Comparison of ENCODE assay signal across 17 cellular contexts in the genomic region with DNA sequence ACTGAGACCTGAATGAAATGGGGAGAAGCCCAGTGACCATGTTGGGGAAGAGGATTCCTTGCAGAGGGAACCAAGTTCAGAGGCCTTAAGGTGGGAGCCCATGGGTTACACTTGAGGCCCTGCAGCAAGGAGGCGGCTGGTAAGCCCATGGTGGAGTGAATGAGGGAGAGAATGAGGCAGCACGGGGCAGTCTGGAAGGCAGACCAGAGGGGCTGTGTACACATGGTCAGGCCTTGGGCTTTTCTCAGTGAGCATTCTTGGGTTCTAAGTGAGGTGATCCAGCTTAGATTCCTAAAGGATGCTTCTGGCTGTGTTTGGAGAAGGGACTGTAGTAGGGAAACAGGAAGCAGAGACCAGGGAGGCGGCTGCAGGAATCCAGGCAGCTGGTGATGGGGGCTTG. TPM values are rescaled to one million over a fixed set of nuclear protein-coding genes. Genes with fewer than 3 reads are reported as not detected.
DNase-seq lines count a peak whose midpoint lies in the region; ATAC-seq, FAIRE-seq and TF ChIP-seq lines count a peak whose summit lies in the region.
"Had no signal": no experiment of that assay in that cellular context is flagged by ENCODE, and none has a peak within 500 bp of the region (broad histone marks: within the 10 kb centered on the region; RNA-seq: fewer than 3 reads in every experiment).

No MANE protein-coding gene starts in this region.

- H3F3A ChIP-seq in GM23248 (ENCODE audit: insufficient read depth), result peaks cover 38% of the 10 kb centered on the region

- H3K4me1 ChIP-seq in astrocyte (ENCODE audit: insufficient read depth, low read length), result peaks cover 21% of the 10 kb centered on the region
- H3K4me1 ChIP-seq in GM23248 (ENCODE audit: insufficient read depth), result peaks cover 24% of the 10 kb centered on the region

- TF ChIP-seq CTCF in activated CD8-positive, alpha-beta T cell treated with anti-CD3 and anti-CD28 coated beads for 36 hours (IDR thresholded peaks at IDR 0.05), result no peak
- TF ChIP-seq CTCF in astrocyte (IDR thresholded peaks at IDR 0.05; ENCODE audit: insufficient read depth, low read depth, low read length), result no peak

- DNase-seq in activated CD8-positive, alpha-beta T cell treated with anti-CD3 and anti-CD28 coated beads for 36 hours, result no peak
- DNase-seq in activated CD8-positive, alpha-beta T cell treated with anti-CD3 and anti-CD28 coated beads, Interleukin-2, amount 10 ng/mL, durations not matched to agents 7 days and 5 days, result no peak
- DNase-seq in astrocyte (ENCODE audit: low read depth), result no peak
- no peak for DNase-seq in memory B cell (ENCODE audit: low spot score in 2 of 2)
- DNase-seq in stimulated activated effector memory CD8-positive, alpha-beta T cell treated with anti-CD3 and anti-CD28 coated beads, Interleukin-12 subunit alpha, Interleukin-12 subunit beta, amount 100 ng/mL, for 72 hours (ENCODE audit: low spot score in 2 of 2), result no peak
- DNase-seq in NCI-H146 (lab: John Stamatoyannopoulos, UW), result no peak
- DNase-seq in GM23248, result no peak
- DNase-seq: CD8-positive, alpha-beta T cell; COR-L47; DMS53; GF-D8 had no signal

- CTCF ChIA-PET in activated CD8-positive, alpha-beta T cell treated with anti-CD3 and anti-CD28 coated beads for 36 hours (lab: Charles Lee), result interaction anchor here (1.6 kb wide), 1 partner anchor 24 kb away, joined by 5 read pairs; no protein-coding TSS in a partner anchor
- CTCF ChIA-PET in activated CD8-positive, alpha-beta T cell treated with anti-CD3 and anti-CD28 coated beads, Interleukin-2, amount 10 ng/mL, durations not matched to agents 7 days and 5 days (lab: Charles Lee), result no interaction called here

- H3K36me3 Mint-ChIP-seq in activated CD8-positive, alpha-beta T cell treated with anti-CD3 and anti-CD28 coated beads for 36 hours (ENCODE audit: low read depth), result peaks cover 49% of the 10 kb centered on the region
- H3K36me3 Mint-ChIP-seq in activated CD8-positive, alpha-beta T cell treated with anti-CD3 and anti-CD28 coated beads, Interleukin-2, amount 10 ng/mL, durations not matched to agents 7 days and 5 days (ENCODE audit: low read depth), result peaks cover 52% of the 10 kb centered on the region
- peaks cover 40% of the 10 kb centered on the region for H3K36me3 Mint-ChIP-seq in astrocyte (ENCODE audit: low read depth, unreplicated experiment)
- peaks cover 34% of the 10 kb centered on the region for H3K36me3 Mint-ChIP-seq in memory B cell
- H3K36me3 Mint-ChIP-seq in stimulated activated effector memory CD8-positive, alpha-beta T cell treated with anti-CD3 and anti-CD28 coated beads, Interleukin-12 subunit alpha, Interleukin-12 subunit beta, amount 100 ng/mL, for 72 hours, result peaks cover 86% of the 10 kb centered on the region

- H3K27ac ChIP-seq in astrocyte (ENCODE audit: low read depth, low read length) (no peak overlapping the region), GM23248 (no peak overlapping the region)
- H3K27ac ChIP-seq: 22Rv1 had no signal

- H3K4me1 Mint-ChIP-seq in activated CD8-positive, alpha-beta T cell treated with anti-CD3 and anti-CD28 coated beads for 36 hours (ENCODE audit: low read depth), result peaks cover 12% of the 10 kb centered on the region
- H3K4me1 Mint-ChIP-seq in activated CD8-positive, alpha-beta T cell treated with anti-CD3 and anti-CD28 coated beads, Interleukin-2, amount 10 ng/mL, durations not matched to agents 7 days and 5 days (ENCODE audit: low read depth), result no peaks in the 10 kb centered on the region
- peaks cover 4% of the 10 kb centered on the region for H3K4me1 Mint-ChIP-seq in astrocyte (ENCODE audit: low read depth, unreplicated experiment)
- peaks cover 9% of the 10 kb centered on the region for H3K4me1 Mint-ChIP-seq in memory B cell
- H3K4me1 Mint-ChIP-seq in stimulated activated effector memory CD8-positive, alpha-beta T cell treated with anti-CD3 and anti-CD28 coated beads, Interleukin-12 subunit alpha, Interleukin-12 subunit beta, amount 100 ng/mL, for 72 hours, result peaks cover 45% of the 10 kb centered on the region

- FAIRE-seq in astrocyte (lab: Jason Lieb, UNC), result no peak
- FAIRE-seq: GM19239, H54 had no signal

- no peaks in the 10 kb centered on the region for H3K27me3 ChIP-seq in astrocyte (ENCODE audit: insufficient read depth, low read length)
- H3K27me3 ChIP-seq in GM23248 (replicated peaks; ENCODE audit: insufficient read depth), result no peaks in the 10 kb centered on the region

- H3K36me3 ChIP-seq in astrocyte (ENCODE audit: insufficient read depth, low read length) (peaks cover 34% of the 10 kb centered on the region), GM23248 (ENCODE audit: low read depth) (peaks cover 24% of the 10 kb centered on the region)

- H3K9me3 Mint-ChIP-seq in activated CD8-positive, alpha-beta T cell treated with anti-CD3 and anti-CD28 coated beads for 36 hours, result no peaks in the 10 kb centered on the region
- no peaks in the 10 kb centered on the region for H3K9me3 Mint-ChIP-seq in activated CD8-positive, alpha-beta T cell treated with anti-CD3 and anti-CD28 coated beads, Interleukin-2, amount 10 ng/mL, durations not matched to agents 7 days and 5 days (ENCODE audit: insufficient read depth)
- H3K9me3 Mint-ChIP-seq in astrocyte (ENCODE audit: unreplicated experiment), result no peaks in the 10 kb centered on the region
- H3K9me3 Mint-ChIP-seq in memory B cell, result no peaks in the 10 kb centered on the region
- H3K9me3 Mint-ChIP-seq in stimulated activated effector memory CD8-positive, alpha-beta T cell treated with anti-CD3 and anti-CD28 coated beads, Interleukin-12 subunit alpha, Interleukin-12 subunit beta, amount 100 ng/mL, for 72 hours, result no peaks in the 10 kb centered on the region
- H3K9me3 Mint-ChIP-seq: CD14-positive monocyte; CD8-positive, alpha-beta T cell had no signal

- H3K9me3 ChIP-seq in astrocyte (ENCODE audit: insufficient read depth, low read depth, low read length), result no peaks in the 10 kb centered on the region
- H3K9me3 ChIP-seq in GM23248 (ENCODE audit: low read depth), result no peaks in the 10 kb centered on the region

- H3K79me2 ChIP-seq in astrocyte (ENCODE audit: insufficient read depth, low read length), result peaks cover 24% of the 10 kb centered on the region
- peaks cover 38% of the 10 kb centered on the region for H3K79me2 ChIP-seq in GM23248 (ENCODE audit: insufficient read depth)

- in situ Hi-C loops in GM23248 (cut with MboI), result no loop called here

- intact Hi-C loops in activated CD8-positive, alpha-beta T cell treated with anti-CD3 and anti-CD28 coated beads for 36 hours (cut with micrococcal nuclease), result no loop called here

- H3K9ac ChIP-seq in astrocyte (ENCODE audit: low read length), result no peak overlapping the region
- H3K9ac ChIP-seq in GM23248, result no peak overlapping the region

- H2AFZ ChIP-seq in astrocyte (ENCODE audit: low read depth, low read length) (no peak overlapping the region), GM23248 (no peak overlapping the region)

- WGBS in GM23248 (ENCODE audit: low coverage in 1 of 2, low lambda C conversion rate in 2 of 2, missing lambda C conversion rate in 2 of 2), 2 experiments, result 98 to 100% methylated on average over 3 of the region's 3 CpGs

- no peaks in the 10 kb centered on the region for H3K9me2 ChIP-seq in GM23248 (ENCODE audit: insufficient read depth)

- no peak overlapping the region for H3K4me3 ChIP-seq in astrocyte (ENCODE audit: insufficient read depth, low read depth, low read length)
- no peak overlapping the region for H3K4me3 ChIP-seq in GM23248

- H3K4me2 ChIP-seq in astrocyte (ENCODE audit: low read length) (no peak overlapping the region), GM23248 (ENCODE audit: unreplicated experiment) (no peak overlapping the region)

- peak overlapping the region; percentile 18 for H3K27ac Mint-ChIP-seq in activated CD8-positive, alpha-beta T cell treated with anti-CD3 and anti-CD28 coated beads for 36 hours
- H3K27ac Mint-ChIP-seq in activated CD8-positive, alpha-beta T cell treated with anti-CD3 and anti-CD28 coated beads, Interleukin-2, amount 10 ng/mL, durations not matched to agents 7 days and 5 days, result no peak overlapping the region
- H3K27ac Mint-ChIP-seq in astrocyte (ENCODE audit: unreplicated experiment) (peak overlapping the region; percentile 66), memory B cell (peak overlapping the region; percentile 56)
- peak overlapping the region; percentile 72 for H3K27ac Mint-ChIP-seq in stimulated activated effector memory CD8-positive, alpha-beta T cell treated with anti-CD3 and anti-CD28 coated beads, Interleukin-12 subunit alpha, Interleukin-12 subunit beta, amount 100 ng/mL, for 72 hours
- H3K27ac Mint-ChIP-seq: CD8-positive, alpha-beta T cell had no signal

- no peaks in the 10 kb centered on the region for H4K20me1 ChIP-seq in astrocyte (ENCODE audit: insufficient read depth, low read length)
- no peaks in the 10 kb centered on the region for H4K20me1 ChIP-seq in GM23248 (ENCODE audit: insufficient read depth)

- H3K27me3 Mint-ChIP-seq in activated CD8-positive, alpha-beta T cell treated with anti-CD3 and anti-CD28 coated beads for 36 hours, result no peaks in the 10 kb centered on the region
- no peaks in the 10 kb centered on the region for H3K27me3 Mint-ChIP-seq in activated CD8-positive, alpha-beta T cell treated with anti-CD3 and anti-CD28 coated beads, Interleukin-2, amount 10 ng/mL, durations not matched to agents 7 days and 5 days (ENCODE audit: low read depth)
- H3K27me3 Mint-ChIP-seq in astrocyte (ENCODE audit: low read depth, unreplicated experiment) (no peaks in the 10 kb centered on the region), memory B cell (no peaks in the 10 kb centered on the region)

- no peak overlapping the region for H3K4me3 Mint-ChIP-seq in activated CD8-positive, alpha-beta T cell treated with anti-CD3 and anti-CD28 coated beads for 36 hours
- no peak overlapping the region for H3K4me3 Mint-ChIP-seq in activated CD8-positive, alpha-beta T cell treated with anti-CD3 and anti-CD28 coated beads, Interleukin-2, amount 10 ng/mL, durations not matched to agents 7 days and 5 days
- H3K4me3 Mint-ChIP-seq in astrocyte (ENCODE audit: unreplicated experiment) (no peak overlapping the region), memory B cell (no peak overlapping the region)
- no peak overlapping the region for H3K4me3 Mint-ChIP-seq in stimulated activated effector memory CD8-positive, alpha-beta T cell treated with anti-CD3 and anti-CD28 coated beads, Interleukin-12 subunit alpha, Interleukin-12 subunit beta, amount 100 ng/mL, for 72 hours
- H3K4me3 Mint-ChIP-seq: CD14-positive monocyte; CD8-positive, alpha-beta T cell had no signal

- no peak for ATAC-seq in activated CD8-positive, alpha-beta T cell treated with anti-CD3 and anti-CD28 coated beads for 36 hours
- no peak for ATAC-seq in activated CD8-positive, alpha-beta T cell treated with anti-CD3 and anti-CD28 coated beads, Interleukin-2, amount 10 ng/mL, durations not matched to agents 7 days and 5 days
- ATAC-seq in memory B cell (ENCODE audit: low read depth) (no peak), HG03571 (IDR thresholded peaks at IDR 0.05; ENCODE audit: unreplicated experiment) (no peak)
- no peak for ATAC-seq in stimulated activated effector memory CD8-positive, alpha-beta T cell treated with anti-CD3 and anti-CD28 coated beads, Interleukin-12 subunit alpha, Interleukin-12 subunit beta, amount 100 ng/mL, for 72 hours
- ATAC-seq: CD8-positive, alpha-beta T cell; HCT116 had no signal

- POLR2A ChIA-PET in activated CD8-positive, alpha-beta T cell treated with anti-CD3 and anti-CD28 coated beads for 36 hours (lab: Charles Lee), result interaction anchor here (0.6 kb wide), 1 partner anchor 129 kb away, joined by 3 read pairs; no protein-coding TSS in a partner anchor
- POLR2A ChIA-PET in activated CD8-positive, alpha-beta T cell treated with anti-CD3 and anti-CD28 coated beads, Interleukin-2, amount 10 ng/mL, durations not matched to agents 7 days and 5 days (lab: Charles Lee), result no interaction called here

RNA-seq across cellular contexts. Expression of a gene that starts 19.0 kb away (rescaled TPM):
- 10 to 100 TPM; 68.4 to 70.5 TPM for total RNA-seq in activated CD8-positive, alpha-beta T cell treated with anti-CD3 and anti-CD28 coated beads for 36 hours
- total RNA-seq in activated CD8-positive, alpha-beta T cell treated with anti-CD3 and anti-CD28 coated beads, Interleukin-2, amount 10 ng/mL, durations not matched to agents 7 days and 5 days, result 10 to 100 TPM; 50.1 to 54.8 TPM
- total RNA-seq in astrocyte, result 59.4 and 62.7 TPM in 2 replicates
- 69.6 and 96.0 TPM in 2 replicates for total RNA-seq in GM23248 (2014; rRNA removed; shearing (Covaris generic))
- 70.4 and 72.7 TPM in 2 replicates for polyA plus RNA-seq in GM23248 (2016; fragmentation: Nextera tagmentation; extraction: Ambion mirVana)

RNA-seq across cellular contexts. Expression of a gene that starts 27.6 kb away (rescaled TPM):
- 1 to 10 TPM in 1 of 2 experiments, under 1 TPM in 1; 0.90 to 1.4 TPM for total RNA-seq in activated CD8-positive, alpha-beta T cell treated with anti-CD3 and anti-CD28 coated beads for 36 hours
- total RNA-seq in activated CD8-positive, alpha-beta T cell treated with anti-CD3 and anti-CD28 coated beads, Interleukin-2, amount 10 ng/mL, durations not matched to agents 7 days and 5 days, result under 1 TPM; 0.37 to 0.47 TPM
- 9.1 and 9.5 TPM in 2 replicates for total RNA-seq in astrocyte
- total RNA-seq in GM23248 (2014; rRNA removed; shearing (Covaris generic)), result 2.4 and 7.6 TPM in 2 replicates
- polyA plus RNA-seq in GM23248 (2016; fragmentation: Nextera tagmentation; extraction: Ambion mirVana), result 13.4 and 15.7 TPM in 2 replicates

RNA-seq across cellular contexts. Expression of a gene that starts 39.8 kb away (rescaled TPM):
- 1 to 10 TPM; 6.2 to 7.4 TPM for total RNA-seq in activated CD8-positive, alpha-beta T cell treated with anti-CD3 and anti-CD28 coated beads for 36 hours
- 1 to 10 TPM; 7.6 to 7.7 TPM for total RNA-seq in activated CD8-positive, alpha-beta T cell treated with anti-CD3 and anti-CD28 coated beads, Interleukin-2, amount 10 ng/mL, durations not matched to agents 7 days and 5 days
- total RNA-seq in astrocyte, result 7.2 and 7.3 TPM in 2 replicates
- total RNA-seq in GM23248 (2014; rRNA removed; shearing (Covaris generic)), result 3.1 and 4.8 TPM in 2 replicates
- 4.2 and 4.6 TPM in 2 replicates for polyA plus RNA-seq in GM23248 (2016; fragmentation: Nextera tagmentation; extraction: Ambion mirVana)
